ENCODE assay signal across 16 cellular contexts in genomic region chr7:101899616-101900015, GRCh38.
DNase-seq lines count a peak whose midpoint lies in the region; ATAC-seq and TF ChIP-seq lines count a peak whose summit lies in the region.
"Had no signal": no experiment of that assay in that cellular context is flagged by ENCODE, and none has a peak within 500 bp of the region (broad histone marks: within the 10 kb centered on the region; RNA-seq: fewer than 3 reads in every experiment).

No MANE protein-coding gene starts in this region.

- H3K4me3 ChIP-seq in GM23248 = peak overlapping the region; percentile 80
- peak overlapping the region; percentile 0 to 26 for H3K4me3 ChIP-seq in right atrium auricular region
- H3K4me3 ChIP-seq in adrenal gland = no peak overlapping the region

- no peaks in the 10 kb centered on the region for H3K36me3 Mint-ChIP-seq in stimulated activated naive B cell treated with anti-CD40 and anti-IgM and Interleukin-4, amounts not matched to agents 10 μg/mL and 1 μg/mL and 100 μg/mL, for 72 hours

- peak overlapping the region; percentile 77 for H2AFZ ChIP-seq in GM23248

- peaks cover 9 to 19% of the 10 kb centered on the region in 2 donors for H3K4me1 Mint-ChIP-seq in stimulated activated naive B cell treated with anti-CD40 and anti-IgM and Interleukin-4, amounts not matched to agents 10 μg/mL and 1 μg/mL and 100 μg/mL, for 72 hours

- peak overlapping the region; percentile 90 for H3K4me2 ChIP-seq in GM23248 (ENCODE audit: unreplicated experiment)

- H3K9me2 ChIP-seq in GM23248 (ENCODE audit: insufficient read depth) = no peaks in the 10 kb centered on the region

- H3K27ac ChIP-seq in GM23248 (peak overlapping the region; percentile 24; the same call in 1 of the 2 replicates), VCaP (peak overlapping the region; percentile 78), right atrium auricular region (peak overlapping the region; percentile 60 to 78), adrenal gland (no peak overlapping the region)

- peaks cover 92% of the 10 kb centered on the region for H3K79me2 ChIP-seq in GM23248 (ENCODE audit: insufficient read depth)

- no peaks in the 10 kb centered on the region for H3K27me3 Mint-ChIP-seq in stimulated activated naive B cell treated with anti-CD40 and anti-IgM and Interleukin-4, amounts not matched to agents 10 μg/mL and 1 μg/mL and 100 μg/mL, for 72 hours
- H3K27me3 Mint-ChIP-seq: activated naive CD8-positive, alpha-beta T cell treated with anti-CD3 and anti-CD28 coated beads for 36 hours; B cell had no signal

- H3K27me3 ChIP-seq in GM23248 (replicated peaks; ENCODE audit: insufficient read depth) (no peaks in the 10 kb centered on the region), right atrium auricular region (no peaks in the 10 kb centered on the region), adrenal gland (no peaks in the 10 kb centered on the region)

- no peaks in the 10 kb centered on the region for H3K9me3 Mint-ChIP-seq in stimulated activated naive B cell treated with anti-CD40 and anti-IgM and Interleukin-4, amounts not matched to agents 10 μg/mL and 1 μg/mL and 100 μg/mL, for 72 hours
- H3K9me3 Mint-ChIP-seq: activated naive CD8-positive, alpha-beta T cell treated with anti-CD3 and anti-CD28 coated beads for 36 hours; activated T-cell treated with anti-CD3 and anti-CD28 coated beads, Interleukin-2, amount 50 U/mL, for 4 hours had no signal

- H3K9me3 ChIP-seq in GM23248 (ENCODE audit: low read depth) = no peaks in the 10 kb centered on the region
- no peaks in the 10 kb centered on the region for H3K9me3 ChIP-seq in right atrium auricular region
- H3K9me3 ChIP-seq in adrenal gland (replicated peaks in 1 of 3) = no peaks in the 10 kb centered on the region

- ATAC-seq in stimulated activated naive B cell treated with anti-CD40 and anti-IgM and Interleukin-4, amounts not matched to agents 10 μg/mL and 1 μg/mL and 100 μg/mL, for 72 hours (replicated peaks) = no peak
- ATAC-seq: activated T-cell treated with anti-CD3 and anti-CD28 coated beads, Interleukin-2, amount 50 U/mL, for 4 hours; HCT116 had no signal

- H3K27ac Mint-ChIP-seq in stimulated activated naive B cell treated with anti-CD40 and anti-IgM and Interleukin-4, amounts not matched to agents 10 μg/mL and 1 μg/mL and 100 μg/mL, for 72 hours = peak overlapping the region; percentile 2
- H3K27ac Mint-ChIP-seq: activated naive CD8-positive, alpha-beta T cell treated with anti-CD3 and anti-CD28 coated beads for 36 hours; B cell had no signal

- no peaks in the 10 kb centered on the region for H4K20me1 ChIP-seq in GM23248 (ENCODE audit: insufficient read depth)

- no peak overlapping the region for H3K4me3 Mint-ChIP-seq in stimulated activated naive B cell treated with anti-CD40 and anti-IgM and Interleukin-4, amounts not matched to agents 10 μg/mL and 1 μg/mL and 100 μg/mL, for 72 hours
- H3K4me3 Mint-ChIP-seq: activated naive CD8-positive, alpha-beta T cell treated with anti-CD3 and anti-CD28 coated beads for 36 hours; activated T-cell treated with anti-CD3 and anti-CD28 coated beads, Interleukin-2, amount 50 U/mL, for 4 hours; B cell had no signal

- TF ChIP-seq CTCF in VCaP (conservative IDR thresholded peaks at IDR 0.05) = no peak
- TF ChIP-seq CTCF in right atrium auricular region (IDR thresholded peaks at IDR 0.05) = no peak
- no peak for TF ChIP-seq CTCF in adrenal gland (IDR thresholded peaks at IDR 0.05)

- H3K4me1 ChIP-seq in GM23248 (ENCODE audit: insufficient read depth) = peaks cover 17% of the 10 kb centered on the region
- peaks cover 0 to 54% of the 10 kb centered on the region in 2 donors for H3K4me1 ChIP-seq in right atrium auricular region
- peaks cover 0 to 9% of the 10 kb centered on the region in 2 donors for H3K4me1 ChIP-seq in adrenal gland (replicated peaks in 1 of 2)

- no peak for TF ChIP-seq POLR2A in adrenal gland (IDR thresholded peaks at IDR 0.05)

- H3F3A ChIP-seq in GM23248 (ENCODE audit: insufficient read depth) = peaks cover 4% of the 10 kb centered on the region; the same call in 1 of the 2 replicates

- in situ Hi-C loops in GM23248 (cut with MboI) = no loop called here

- 54 to 58% methylated on average over 7 of the region's 7 CpGs for WGBS in GM23248 (ENCODE audit: low coverage in 1 of 2, low lambda C conversion rate in 2 of 2, missing lambda C conversion rate in 2 of 2), 2 experiments
- WGBS in adrenal gland, 4 donors = 90 to 94% (median 91%) methylated on average over 6 to 7 of the region's 7 CpGs

- no peaks in the 10 kb centered on the region for H3K36me3 ChIP-seq in GM23248 (ENCODE audit: low read depth)
- H3K36me3 ChIP-seq in right atrium auricular region = no peaks in the 10 kb centered on the region
- no peaks in the 10 kb centered on the region for H3K36me3 ChIP-seq in adrenal gland (replicated peaks in 1 of 2)

- intact Hi-C loops in adrenal gland (cut with DNase I) = no loop called here

- no peak for DNase-seq in GM23248
- DNase-seq in right atrium auricular region (ENCODE audit: low spot score) = no peak
- no peak for DNase-seq in stimulated activated naive B cell treated with anti-CD40 and anti-IgM and Interleukin-4, amounts not matched to agents 10 μg/mL and 1 μg/mL and 100 μg/mL, for 72 hours
- DNase-seq in adrenal gland = no peak
- DNase-seq in GM03348 (ENCODE audit: low spot score) = no peak
- DNase-seq in KG1 (lab: John Stamatoyannopoulos, UW) = no peak
- DNase-seq in DMS 273 treated with DMSO at 0.1 percent for 48 hours (lab: John Stamatoyannopoulos, UW) = no peak
- DNase-seq: activated CD4-positive, alpha-beta T cell treated with anti-CD3 and anti-CD28 coated beads, Interleukin-2, amount 50 U/mL, for 4 hours; activated naive CD8-positive, alpha-beta T cell treated with anti-CD3 and anti-CD28 coated beads for 36 hours; activated T-cell treated with anti-CD3 and anti-CD28 coated beads, Interleukin-2, amount 50 U/mL, for 4 hours; DMS79; left colon; SIG-M5 had no signal

- H3K9ac ChIP-seq in GM23248 = peak overlapping the region; percentile 75

Comparison
In these comparisons a context has a peak if more than half of its experiments do, and no peak if none do; other contexts are left out.
1. H3K27ac ChIP-seq: peak in GM23248 (single experiment), VCaP (single experiment) and right atrium auricular region (2 of 2); none in adrenal gland (0 of 5).
2. H3K4me3 ChIP-seq: peak in GM23248 (single experiment) and right atrium auricular region (2 of 2); none in adrenal gland (0 of 4).